ENCODE assay signal across 12 cellular contexts in the genomic region with DNA sequence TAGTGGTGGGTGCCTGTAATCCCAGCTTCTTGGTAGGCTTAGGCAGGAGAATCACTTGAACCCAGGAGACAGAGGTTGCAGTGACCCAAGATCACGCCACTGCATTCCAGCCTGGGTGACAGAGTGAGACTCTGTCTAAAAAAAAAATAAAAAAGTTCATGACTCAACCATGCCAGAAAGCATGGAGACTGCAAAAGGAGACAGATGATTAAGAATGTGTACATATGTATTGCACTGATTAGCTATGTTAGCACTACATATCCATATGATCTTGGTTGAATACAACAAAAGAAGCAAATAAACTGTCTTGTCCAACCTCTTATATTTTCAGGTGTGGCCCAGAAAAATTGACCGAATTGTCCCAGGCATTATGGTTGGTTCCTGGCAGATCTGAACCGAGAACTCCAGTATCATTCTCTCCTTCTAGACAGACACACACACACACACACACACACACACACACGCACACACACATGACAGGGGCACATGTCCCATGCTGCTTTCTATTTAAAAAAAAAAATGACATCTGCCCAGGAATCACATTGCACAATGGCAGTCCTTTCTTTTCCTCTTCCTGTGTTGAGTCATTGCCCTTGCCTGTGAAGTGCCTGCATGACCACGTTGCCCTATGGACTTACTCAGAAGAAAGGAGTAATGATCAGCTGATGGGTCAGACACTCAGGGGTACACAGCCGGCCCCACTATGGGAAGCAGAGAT.
A peak's percentile ranks its signal among the peaks of the same experiment; 100 is the strongest.
DNase-seq lines count a peak whose midpoint lies in the region; ATAC-seq, FAIRE-seq and TF ChIP-seq lines count a peak whose summit lies in the region.
"Had no signal": no experiment of that assay in that cellular context is flagged by ENCODE, and none has a peak within 500 bp of the region (broad histone marks: within the 10 kb centered on the region; RNA-seq: fewer than 3 reads in every experiment).

No MANE protein-coding gene starts in this region.

- no peaks in the 10 kb centered on the region for H3K9me3 ChIP-seq in pancreas

- H3K4me3 ChIP-seq in epithelial cell of proximal tubule (ENCODE audit: low read depth, low read length) = no peak overlapping the region
- no peak overlapping the region for H3K4me3 ChIP-seq in pancreas

- WGBS in pancreas, 2 donors = 65 to 73% methylated on average over 6 of the region's 6 CpGs

- H3K27ac ChIP-seq in pancreas = no peak overlapping the region

- H3K27me3 ChIP-seq in pancreas = no peaks in the 10 kb centered on the region

- ATAC-seq in pancreas (peak in 3 of 4 donors; percentile 58 to 87 (median 64)), GM19463 (IDR thresholded peaks at IDR 0.05; ENCODE audit: unreplicated experiment) (no peak)
- ATAC-seq: stimulated activated effector memory CD8-positive, alpha-beta T cell treated with anti-CD3 and anti-CD28 coated beads, Interleukin-12 subunit alpha, Interleukin-12 subunit beta, amount 100 ng/mL, for 72 hours had no signal

- no peaks in the 10 kb centered on the region for H3K4me1 ChIP-seq in pancreas

- no peak for TF ChIP-seq CTCF in epithelial cell of proximal tubule (conservative IDR thresholded peaks at IDR 0.05; ENCODE audit: low read depth, low read length)
- TF ChIP-seq CTCF in pancreas (IDR thresholded peaks at IDR 0.05) = no peak

- intact Hi-C loops in pancreas (cut with DNase I) = no loop called here

- no peak for FAIRE-seq in pancreas (lab: Jason Lieb, UNC)
- no peak for FAIRE-seq in RCC 7860 (lab: Jason Lieb, UNC)

- no peaks in the 10 kb centered on the region for H3K36me3 ChIP-seq in pancreas

- DNase-seq in GDM1 (lab: John Stamatoyannopoulos, UW) = peak; percentile 47
- DNase-seq in NOMO-1 (lab: John Stamatoyannopoulos, UW; ENCODE audit: unreplicated experiment in 2 of 2) = peak; percentile 12 to 31
- DNase-seq in epithelial cell of proximal tubule (ENCODE audit: low read depth) = peak; percentile 37
- no peak for DNase-seq in pancreas
- DNase-seq in NCI-H748 treated with DMSO at 0.1 percent for 48 hours (lab: John Stamatoyannopoulos, UW) = no peak
- DNase-seq in RCC 7860 (ENCODE audit: low spot score) = no peak
- no peak for DNase-seq in NAMALWA (ENCODE audit: low spot score)
- DNase-seq: mesenchymal stem cell; NCI-H2081; stimulated activated CD4-positive, alpha-beta T cell treated with anti-CD3 and anti-CD28 coated beads, Interleukin-12 subunit alpha, Interleukin-12 subunit beta, amount 100 ng/mL, for 4 hours had no signal

Comparison
In these comparisons a context has a peak if more than half of its experiments do, and no peak if none do; other contexts are left out.
1. DNase-seq: peak in GDM1 (single experiment), NOMO-1 (2 of 2) and epithelial cell of proximal tubule (single experiment); none in pancreas (0 of 6), NCI-H748 treated with DMSO at 0.1 percent for 48 hours (single experiment), RCC 7860 (single experiment) and NAMALWA (single experiment).